9 cellular contexts compared by ENCODE assay signal in the genomic region with DNA sequence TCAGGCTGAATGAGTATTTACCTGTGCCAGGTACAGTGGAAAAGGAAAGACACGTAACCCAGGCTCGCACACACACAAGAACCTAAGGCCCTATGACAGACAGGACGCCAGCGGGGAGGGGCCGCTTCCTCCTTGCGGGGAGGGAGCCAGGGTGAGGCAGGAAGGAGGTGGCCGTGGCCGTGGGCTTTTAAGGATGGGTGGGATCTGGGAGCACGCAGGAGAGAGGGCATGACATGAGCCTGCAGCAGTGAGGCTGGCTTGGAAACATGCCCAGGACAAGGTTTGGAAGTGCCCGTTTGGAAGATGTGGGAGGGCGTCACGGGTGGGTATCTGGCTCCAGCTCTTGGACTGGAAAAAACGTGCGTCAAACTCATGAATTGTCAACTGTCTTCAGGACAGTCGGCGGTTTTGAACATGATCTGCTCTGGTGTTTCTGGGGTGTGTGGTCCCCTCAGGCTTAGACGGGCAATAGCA. TPM values are rescaled to one million over a fixed set of nuclear protein-coding genes. Genes with fewer than 3 reads are reported as not detected.
A peak's percentile ranks its signal among the peaks of the same experiment; 100 is the strongest.
DNase-seq lines count a peak whose midpoint lies in the region; ATAC-seq and TF ChIP-seq lines count a peak whose summit lies in the region.
"Had no signal": no experiment of that assay in that cellular context is flagged by ENCODE, and none has a peak within 500 bp of the region (broad histone marks: within the 10 kb centered on the region; RNA-seq: fewer than 3 reads in every experiment).

No MANE protein-coding gene starts in this region.

- no peak overlapping the region for H2AFZ ChIP-seq in H9 (ENCODE audit: low read length)

- H2BK15ac ChIP-seq in H9 (ENCODE audit: low read depth, low read length): no peak overlapping the region

- H3K4me2 ChIP-seq in H9 (ENCODE audit: insufficient read depth, insufficient read length, low read length): no peak overlapping the region

- no peak overlapping the region for H3K23ac ChIP-seq in H9 (ENCODE audit: insufficient read length, low read depth, low read length)

- H3K27me3 ChIP-seq in H9 (ENCODE audit: insufficient read depth, low read length): no peaks in the 10 kb centered on the region

- no peak overlapping the region; the same call in 1 of the 2 replicates for H3K14ac ChIP-seq in H9 (ENCODE audit: insufficient read depth, low read length)

- no peak overlapping the region for H2BK5ac ChIP-seq in H9 (ENCODE audit: insufficient read length, low read length)

- H2BK20ac ChIP-seq in H9 (ENCODE audit: low read depth, low read length, poor library complexity, severe bottlenecking): no peak overlapping the region

- peaks cover 0 to 2% (median 0%) of the 10 kb centered on the region in 3 experiments; a peak in 1 of 7 replicates for H3K36me3 Mint-ChIP-seq in H9 (ENCODE audit: insufficient read depth in 1 of 3, low read depth in 3 of 3)
- H3K36me3 Mint-ChIP-seq in activated T-cell treated with anti-CD3 and anti-CD28 coated beads, Interleukin-2, amount 50 U/mL, for 24 hours (ENCODE audit: low read depth): peaks cover 36% of the 10 kb centered on the region

- no peak overlapping the region for H4K8ac ChIP-seq in H9 (replicated peaks; ENCODE audit: insufficient read length, low read depth, low read length)

- no peak overlapping the region for H3K4me3 Mint-ChIP-seq in H9
- H3K4me3 Mint-ChIP-seq in activated T-cell treated with anti-CD3 and anti-CD28 coated beads, Interleukin-2, amount 50 U/mL, for 24 hours: peak overlapping the region; percentile 55

- intact Hi-C loops in cardiac septum (cut with DNase I): no loop called here

- DNase-seq in H9: no peak
- peak; percentile 60 for DNase-seq in activated T-cell treated with anti-CD3 and anti-CD28 coated beads, Interleukin-2, amount 50 U/mL, for 24 hours
- peak; percentile 87 for DNase-seq in cardiac septum (ENCODE audit: low spot score)
- peak; percentile 50 for DNase-seq in stimulated activated CD4-positive, alpha-beta T cell treated with anti-CD3 and anti-CD28 coated beads, Interleukin-4, amount 100 ng/mL, for 1 hour
- no peak for DNase-seq in NCI-H2171 treated with DMSO at 0.1 percent for 48 hours (lab: John Stamatoyannopoulos, UW)

- no peak for TF ChIP-seq CTCF in H9 (conservative IDR thresholded peaks at IDR 0.05)

- peaks cover 8% of the 10 kb centered on the region; the same call in 1 of the 2 replicates for H3K4me1 ChIP-seq in H9 (ENCODE audit: insufficient read depth, low read length)

- no peak overlapping the region for H3T11ph ChIP-seq in H9 (ENCODE audit: low read length)

- H3K18ac ChIP-seq in H9 (ENCODE audit: insufficient read length, low read depth, low read length): no peak overlapping the region

- H3K79me2 ChIP-seq in H9 (ENCODE audit: insufficient read depth, low read length): peaks cover 5% of the 10 kb centered on the region; the same call in 1 of the 2 replicates

- no peak overlapping the region for H4K91ac ChIP-seq in H9 (ENCODE audit: insufficient read length, low read depth, low read length)

- H3K27me3 Mint-ChIP-seq in H9 (ENCODE audit: low read depth): peaks cover 2% of the 10 kb centered on the region; the same call in 1 of the 2 replicates
- H3K27me3 Mint-ChIP-seq in activated T-cell treated with anti-CD3 and anti-CD28 coated beads, Interleukin-2, amount 50 U/mL, for 24 hours: no peaks in the 10 kb centered on the region

- H3K9me3 Mint-ChIP-seq in H9: no peaks in the 10 kb centered on the region
- H3K9me3 Mint-ChIP-seq in activated T-cell treated with anti-CD3 and anti-CD28 coated beads, Interleukin-2, amount 50 U/mL, for 24 hours: no peaks in the 10 kb centered on the region

- H3K4me1 Mint-ChIP-seq in H9: peaks cover 33 to 43% of the 10 kb centered on the region in 2 experiments
- peaks cover 60% of the 10 kb centered on the region for H3K4me1 Mint-ChIP-seq in activated T-cell treated with anti-CD3 and anti-CD28 coated beads, Interleukin-2, amount 50 U/mL, for 24 hours (ENCODE audit: low read depth)

- no peak overlapping the region for H2BK120ac ChIP-seq in H9 (ENCODE audit: low read depth, low read length, poor library complexity, severe bottlenecking)

- peak overlapping the region; percentile 41 to 69 (median 66); a peak in 5 of 7 replicates for H3K27ac Mint-ChIP-seq in H9
- H3K27ac Mint-ChIP-seq in activated T-cell treated with anti-CD3 and anti-CD28 coated beads, Interleukin-2, amount 50 U/mL, for 24 hours: peak overlapping the region; percentile 87

- H4K5ac ChIP-seq in H9 (ENCODE audit: insufficient read length, low read depth, low read length): no peak overlapping the region

- ATAC-seq in GM21390 (IDR thresholded peaks at IDR 0.05; ENCODE audit: unreplicated experiment) (no peak), HG03196 (IDR thresholded peaks at IDR 0.05; ENCODE audit: unreplicated experiment) (no peak), GM18502 (IDR thresholded peaks at IDR 0.05; ENCODE audit: poor library complexity, unreplicated experiment) (no peak)

- H3K27ac ChIP-seq in H9 (ENCODE audit: insufficient read length, low read depth, low read length): no peak overlapping the region
- H3K27ac ChIP-seq: VCaP had no signal

- peaks cover 3% of the 10 kb centered on the region for H3K79me1 ChIP-seq in H9 (ENCODE audit: insufficient read depth, low read depth, low read length, poor library complexity, severe bottlenecking)

- WGBS in H9 (ENCODE audit: extremely low coverage, insufficient read length, low lambda C conversion rate): no CpG with 5 or more reads among the region's 17 CpGs

- no peaks in the 10 kb centered on the region for H3K23me2 ChIP-seq in H9 (ENCODE audit: insufficient read length, low read depth, low read length, poor library complexity, severe bottlenecking)

- H3K9ac ChIP-seq in H9 (ENCODE audit: extremely low read depth, insufficient read length, low read length): no peak overlapping the region

- H3K4ac ChIP-seq in H9 (ENCODE audit: low read depth, low read length): no peak overlapping the region

- H4K20me1 ChIP-seq in H9 (ENCODE audit: control insufficient read depth, insufficient read depth, insufficient read length): peaks cover 5% of the 10 kb centered on the region

- no peak overlapping the region for H3K56ac ChIP-seq in H9 (ENCODE audit: insufficient read length, low read depth, low read length)

- H3K9me3 ChIP-seq in H9 (ENCODE audit: control insufficient read depth, low read depth, low read length): no peaks in the 10 kb centered on the region

- H2BK12ac ChIP-seq in H9 (ENCODE audit: insufficient read length, low read depth, low read length): no peak overlapping the region

- H2AK5ac ChIP-seq in H9 (ENCODE audit: insufficient read length, low read length): no peak overlapping the region

RNA-seq across cellular contexts. Expression of gene SH3GL1, which starts 20.1 kb away (rescaled TPM):
- total RNA-seq in H9 (2021) (85.5 TPM in 2 replicates), cardiac septum (22.0 TPM)

RNA-seq across cellular contexts. Expression of gene CHAF1A, which starts 22.1 kb away (rescaled TPM):
- total RNA-seq in H9 (2021) (143 and 148 TPM in 2 replicates), cardiac septum (5.1 TPM)

RNA-seq across cellular contexts. Expression of gene MPND, which starts 36.9 kb away (rescaled TPM):
- 37.0 and 38.2 TPM in 2 replicates for total RNA-seq in H9 (2021)
- total RNA-seq in cardiac septum: 14.9 TPM

RNA-seq across cellular contexts. Expression of gene STAP2, which starts 41.7 kb away (rescaled TPM):
- total RNA-seq in H9 (2021) (19.0 and 20.2 TPM in 2 replicates), cardiac septum (0.83 TPM)

Comparison
In these comparisons a context has a peak if more than half of its experiments do, and no peak if none do; other contexts are left out.
1. DNase-seq: peak in activated T-cell treated with anti-CD3 and anti-CD28 coated beads, Interleukin-2, amount 50 U/mL, for 24 hours (single experiment), cardiac septum (single experiment) and stimulated activated CD4-positive, alpha-beta T cell treated with anti-CD3 and anti-CD28 coated beads, Interleukin-4, amount 100 ng/mL, for 1 hour (single experiment); none in H9 (single experiment) and NCI-H2171 treated with DMSO at 0.1 percent for 48 hours (single experiment).
2. RNA of gene CHAF1A, which starts 22.1 kb away (total RNA-seq): 143 to 148 TPM in H9; 5.1 TPM in cardiac septum (single experiment); every median in the first group is over 10 times any median in the second.